In the genomic region with DNA sequence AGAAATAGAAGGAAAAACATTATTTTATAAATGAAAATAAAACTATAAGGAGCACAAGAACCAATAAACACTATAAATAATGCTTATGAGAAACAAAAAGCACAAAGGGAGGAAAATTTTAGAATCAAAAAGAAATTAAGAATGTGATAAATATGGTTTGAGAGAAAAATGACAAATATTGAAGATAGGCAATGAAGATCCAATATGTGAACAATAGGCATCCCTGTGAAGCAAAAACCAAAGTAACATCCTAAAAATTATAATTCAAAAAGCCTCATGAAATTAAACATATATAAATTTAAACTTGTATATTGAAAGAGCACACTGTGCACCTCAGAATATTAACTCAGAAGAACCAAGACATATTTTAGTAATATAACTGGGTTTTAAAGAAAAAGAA, we compare ENCODE assay signal across 6 cellular contexts.
"Had no signal": no experiment of that assay in that cellular context is flagged by ENCODE, and none has a peak within 500 bp of the region (broad histone marks: within the 10 kb centered on the region; RNA-seq: fewer than 3 reads in every experiment).

No MANE protein-coding gene starts in this region.

- DNase-seq: GDM1, GF-D8 had no signal

- H3K4me3 ChIP-seq: GM12878 had no signal

- FAIRE-seq: GM12891, GM12892, GM18507 had no signal
